In the genomic region with DNA sequence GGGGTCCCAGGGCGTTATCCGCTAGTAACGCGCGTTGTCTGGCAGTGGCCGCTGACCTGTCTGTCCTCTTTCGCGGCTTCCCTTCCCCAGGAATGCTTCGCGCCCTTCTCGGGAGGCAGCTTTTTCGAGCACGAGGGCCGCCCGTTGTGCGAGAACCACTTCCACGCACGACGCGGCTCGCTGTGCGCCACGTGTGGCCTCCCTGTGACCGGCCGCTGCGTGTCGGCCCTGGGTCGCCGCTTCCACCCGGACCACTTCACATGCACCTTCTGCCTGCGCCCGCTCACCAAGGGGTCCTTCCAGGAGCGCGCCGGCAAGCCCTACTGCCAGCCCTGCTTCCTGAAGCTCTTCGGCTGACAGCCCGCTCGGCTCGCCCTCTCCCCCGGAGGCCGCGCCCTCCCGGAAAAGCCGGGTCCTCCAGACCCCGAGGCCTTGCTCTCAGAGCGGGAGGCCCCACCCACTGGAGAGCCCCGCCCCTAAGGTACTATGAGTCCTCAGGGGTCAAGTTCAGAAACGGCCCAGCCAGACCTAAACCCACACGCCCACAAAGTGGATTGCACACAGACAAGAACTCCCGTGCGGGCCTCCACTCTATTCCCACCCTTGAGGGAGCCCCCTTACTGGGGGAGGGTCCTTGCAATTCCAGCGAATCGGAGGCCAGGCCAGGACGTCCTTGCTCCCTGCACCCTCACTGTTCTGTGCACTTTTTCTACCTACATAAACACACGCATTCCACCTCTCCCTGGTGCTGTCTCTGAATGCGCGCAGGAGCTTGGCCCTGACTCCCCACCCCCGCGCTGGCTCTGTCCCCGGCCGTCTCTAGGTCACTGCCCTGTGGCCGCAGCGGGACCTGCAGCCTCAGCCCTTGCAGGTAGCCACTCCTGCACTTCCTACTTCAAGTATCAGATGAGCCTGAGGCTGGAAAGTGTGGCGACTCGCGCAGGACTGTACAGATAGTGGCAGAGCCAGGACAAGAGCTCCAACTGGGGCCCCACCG, we compare ENCODE assay signal across 1 cellular context.
TF ChIP-seq lines count a peak whose summit lies in the region.

No MANE protein-coding gene starts in this region.

TF ChIP-seq in HepG2, 621 proteins besides CTCF, POLR2A, EP300 and RAD21 (continued from another document and continues in another):
- TF ChIP-seq SP1 (IDR thresholded peaks at IDR 0.05) (no peak), SP1 (CRISPR knock-in tag; IDR thresholded peaks at IDR 0.05) (peak; percentile 52), MEIS2 (CRISPR knock-in tag; IDR thresholded peaks at IDR 0.05) (peak; percentile 58; the same call in 1 of the 2 replicates), ZNF335 (CRISPR knock-in tag; IDR thresholded peaks at IDR 0.05) (no peak), CEBPB (IDR thresholded peaks at IDR 0.05; ENCODE audit: borderline replicate concordance, low read depth, low read length) (no peak), ZSCAN12 (CRISPR knock-in tag; IDR thresholded peaks at IDR 0.05) (no peak), ZNF225 (CRISPR knock-in tag; IDR thresholded peaks at IDR 0.05) (peak; percentile 96), SRSF9 (IDR thresholded peaks at IDR 0.05; ENCODE audit: borderline replicate concordance, insufficient read depth, low read depth, low read length, poor library complexity, severe bottlenecking) (no peak), ZNF619 (CRISPR knock-in tag; IDR thresholded peaks at IDR 0.05) (peak; percentile 33; the same call in 1 of the 2 replicates), ARID2 (CRISPR knock-in tag; IDR thresholded peaks at IDR 0.05; ENCODE audit: borderline replicate concordance) (no peak), PRMT3 (CRISPR knock-in tag; IDR thresholded peaks at IDR 0.05; ENCODE audit: borderline replicate concordance, low read depth) (no peak), PAX8 (CRISPR knock-in tag; IDR thresholded peaks at IDR 0.05; ENCODE audit: borderline replicate concordance) (peak; percentile 19; the same call in 1 of the 2 replicates), TMF1 (CRISPR knock-in tag; IDR thresholded peaks at IDR 0.05; ENCODE audit: low read depth) (peak; percentile 69; the same call in 1 of the 2 replicates), HMG20B (CRISPR knock-in tag; conservative IDR thresholded peaks at IDR 0.05) (no peak; the same call in 1 of the 2 replicates), ADNP (CRISPR knock-in tag; IDR thresholded peaks at IDR 0.05) (no peak), ZNF17 (CRISPR knock-in tag; IDR thresholded peaks at IDR 0.05) (no peak), MATR3 (CRISPR knock-in tag; IDR thresholded peaks at IDR 0.05) (no peak), NFYC (CRISPR knock-in tag; IDR thresholded peaks at IDR 0.05) (no peak), ZNF678 (CRISPR knock-in tag; IDR thresholded peaks at IDR 0.05) (peak; percentile 90; the same call in 1 of the 2 replicates), ZNF10 (CRISPR knock-in tag; IDR thresholded peaks at IDR 0.05; ENCODE audit: borderline replicate concordance, low read depth) (no peak), ZNF230 (CRISPR knock-in tag; IDR thresholded peaks at IDR 0.05) (no peak), TBP (CRISPR knock-in tag; IDR thresholded peaks at IDR 0.05) (peak; percentile 57; the same call in 1 of the 2 replicates)
- TF ChIP-seq, protein P1, sequence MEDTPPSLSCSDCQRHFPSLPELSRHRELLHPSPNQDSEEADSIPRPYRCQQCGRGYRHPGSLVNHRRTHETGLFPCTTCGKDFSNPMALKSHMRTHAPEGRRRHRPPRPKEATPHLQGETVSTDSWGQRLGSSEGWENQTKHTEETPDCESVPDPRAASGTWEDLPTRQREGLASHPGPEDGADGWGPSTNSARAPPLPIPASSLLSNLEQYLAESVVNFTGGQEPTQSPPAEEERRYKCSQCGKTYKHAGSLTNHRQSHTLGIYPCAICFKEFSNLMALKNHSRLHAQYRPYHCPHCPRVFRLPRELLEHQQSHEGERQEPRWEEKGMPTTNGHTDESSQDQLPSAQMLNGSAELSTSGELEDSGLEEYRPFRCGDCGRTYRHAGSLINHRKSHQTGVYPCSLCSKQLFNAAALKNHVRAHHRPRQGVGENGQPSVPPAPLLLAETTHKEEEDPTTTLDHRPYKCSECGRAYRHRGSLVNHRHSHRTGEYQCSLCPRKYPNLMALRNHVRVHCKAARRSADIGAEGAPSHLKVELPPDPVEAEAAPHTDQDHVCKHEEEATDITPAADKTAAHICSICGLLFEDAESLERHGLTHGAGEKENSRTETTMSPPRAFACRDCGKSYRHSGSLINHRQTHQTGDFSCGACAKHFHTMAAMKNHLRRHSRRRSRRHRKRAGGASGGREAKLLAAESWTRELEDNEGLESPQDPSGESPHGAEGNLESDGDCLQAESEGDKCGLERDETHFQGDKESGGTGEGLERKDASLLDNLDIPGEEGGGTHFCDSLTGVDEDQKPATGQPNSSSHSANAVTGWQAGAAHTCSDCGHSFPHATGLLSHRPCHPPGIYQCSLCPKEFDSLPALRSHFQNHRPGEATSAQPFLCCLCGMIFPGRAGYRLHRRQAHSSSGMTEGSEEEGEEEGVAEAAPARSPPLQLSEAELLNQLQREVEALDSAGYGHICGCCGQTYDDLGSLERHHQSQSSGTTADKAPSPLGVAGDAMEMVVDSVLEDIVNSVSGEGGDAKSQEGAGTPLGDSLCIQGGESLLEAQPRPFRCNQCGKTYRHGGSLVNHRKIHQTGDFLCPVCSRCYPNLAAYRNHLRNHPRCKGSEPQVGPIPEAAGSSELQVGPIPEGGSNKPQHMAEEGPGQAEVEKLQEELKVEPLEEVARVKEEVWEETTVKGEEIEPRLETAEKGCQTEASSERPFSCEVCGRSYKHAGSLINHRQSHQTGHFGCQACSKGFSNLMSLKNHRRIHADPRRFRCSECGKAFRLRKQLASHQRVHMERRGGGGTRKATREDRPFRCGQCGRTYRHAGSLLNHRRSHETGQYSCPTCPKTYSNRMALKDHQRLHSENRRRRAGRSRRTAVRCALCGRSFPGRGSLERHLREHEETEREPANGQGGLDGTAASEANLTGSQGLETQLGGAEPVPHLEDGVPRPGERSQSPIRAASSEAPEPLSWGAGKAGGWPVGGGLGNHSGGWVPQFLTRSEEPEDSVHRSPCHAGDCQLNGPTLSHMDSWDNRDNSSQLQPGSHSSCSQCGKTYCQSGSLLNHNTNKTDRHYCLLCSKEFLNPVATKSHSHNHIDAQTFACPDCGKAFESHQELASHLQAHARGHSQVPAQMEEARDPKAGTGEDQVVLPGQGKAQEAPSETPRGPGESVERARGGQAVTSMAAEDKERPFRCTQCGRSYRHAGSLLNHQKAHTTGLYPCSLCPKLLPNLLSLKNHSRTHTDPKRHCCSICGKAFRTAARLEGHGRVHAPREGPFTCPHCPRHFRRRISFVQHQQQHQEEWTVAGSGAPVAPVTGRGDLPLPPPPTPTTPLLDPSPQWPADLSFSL (CRISPR knock-in tag; IDR thresholded peaks at IDR 0.05), result no peak
- TF ChIP-seq, protein P2, sequence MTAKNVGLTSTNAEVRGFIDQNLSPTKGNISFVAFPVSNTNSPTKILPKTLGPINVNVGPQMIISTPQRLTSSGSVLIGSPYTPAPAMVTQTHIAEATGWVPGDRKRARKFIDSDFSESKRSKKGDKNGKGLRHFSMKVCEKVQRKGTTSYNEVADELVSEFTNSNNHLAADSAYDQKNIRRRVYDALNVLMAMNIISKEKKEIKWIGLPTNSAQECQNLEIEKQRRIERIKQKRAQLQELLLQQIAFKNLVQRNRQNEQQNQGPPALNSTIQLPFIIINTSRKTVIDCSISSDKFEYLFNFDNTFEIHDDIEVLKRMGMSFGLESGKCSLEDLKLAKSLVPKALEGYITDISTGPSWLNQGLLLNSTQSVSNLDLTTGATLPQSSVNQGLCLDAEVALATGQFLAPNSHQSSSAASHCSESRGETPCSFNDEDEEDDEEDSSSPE (CRISPR knock-in tag; IDR thresholded peaks at IDR 0.05), result peak; percentile 53
- TF ChIP-seq, protein P3, sequence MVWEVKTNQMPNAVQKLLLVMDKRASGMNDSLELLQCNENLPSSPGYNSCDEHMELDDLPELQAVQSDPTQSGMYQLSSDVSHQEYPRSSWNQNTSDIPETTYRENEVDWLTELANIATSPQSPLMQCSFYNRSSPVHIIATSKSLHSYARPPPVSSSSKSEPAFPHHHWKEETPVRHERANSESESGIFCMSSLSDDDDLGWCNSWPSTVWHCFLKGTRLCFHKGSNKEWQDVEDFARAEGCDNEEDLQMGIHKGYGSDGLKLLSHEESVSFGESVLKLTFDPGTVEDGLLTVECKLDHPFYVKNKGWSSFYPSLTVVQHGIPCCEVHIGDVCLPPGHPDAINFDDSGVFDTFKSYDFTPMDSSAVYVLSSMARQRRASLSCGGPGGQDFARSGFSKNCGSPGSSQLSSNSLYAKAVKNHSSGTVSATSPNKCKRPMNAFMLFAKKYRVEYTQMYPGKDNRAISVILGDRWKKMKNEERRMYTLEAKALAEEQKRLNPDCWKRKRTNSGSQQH (CRISPR knock-in tag; IDR thresholded peaks at IDR 0.05; ENCODE audit: low read depth), result peak; percentile 74; the same call in 1 of the 2 replicates
- TF ChIP-seq, protein P4, sequence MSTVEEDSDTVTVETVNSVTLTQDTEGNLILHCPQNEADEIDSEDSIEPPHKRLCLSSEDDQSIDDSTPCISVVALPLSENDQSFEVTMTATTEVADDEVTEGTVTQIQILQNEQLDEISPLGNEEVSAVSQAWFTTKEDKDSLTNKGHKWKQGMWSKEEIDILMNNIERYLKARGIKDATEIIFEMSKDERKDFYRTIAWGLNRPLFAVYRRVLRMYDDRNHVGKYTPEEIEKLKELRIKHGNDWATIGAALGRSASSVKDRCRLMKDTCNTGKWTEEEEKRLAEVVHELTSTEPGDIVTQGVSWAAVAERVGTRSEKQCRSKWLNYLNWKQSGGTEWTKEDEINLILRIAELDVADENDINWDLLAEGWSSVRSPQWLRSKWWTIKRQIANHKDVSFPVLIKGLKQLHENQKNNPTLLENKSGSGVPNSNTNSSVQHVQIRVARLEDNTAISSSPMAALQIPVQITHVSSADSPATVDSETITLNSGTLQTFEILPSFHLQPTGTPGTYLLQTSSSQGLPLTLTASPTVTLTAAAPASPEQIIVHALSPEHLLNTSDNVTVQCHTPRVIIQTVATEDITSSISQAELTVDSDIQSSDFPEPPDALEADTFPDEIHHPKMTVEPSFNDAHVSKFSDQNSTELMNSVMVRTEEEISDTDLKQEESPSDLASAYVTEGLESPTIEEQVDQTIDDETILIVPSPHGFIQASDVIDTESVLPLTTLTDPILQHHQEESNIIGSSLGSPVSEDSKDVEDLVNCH (CRISPR knock-in tag; IDR thresholded peaks at IDR 0.05), result peak; percentile 60; the same call in 1 of the 2 replicates
- TF ChIP-seq, protein P5, sequence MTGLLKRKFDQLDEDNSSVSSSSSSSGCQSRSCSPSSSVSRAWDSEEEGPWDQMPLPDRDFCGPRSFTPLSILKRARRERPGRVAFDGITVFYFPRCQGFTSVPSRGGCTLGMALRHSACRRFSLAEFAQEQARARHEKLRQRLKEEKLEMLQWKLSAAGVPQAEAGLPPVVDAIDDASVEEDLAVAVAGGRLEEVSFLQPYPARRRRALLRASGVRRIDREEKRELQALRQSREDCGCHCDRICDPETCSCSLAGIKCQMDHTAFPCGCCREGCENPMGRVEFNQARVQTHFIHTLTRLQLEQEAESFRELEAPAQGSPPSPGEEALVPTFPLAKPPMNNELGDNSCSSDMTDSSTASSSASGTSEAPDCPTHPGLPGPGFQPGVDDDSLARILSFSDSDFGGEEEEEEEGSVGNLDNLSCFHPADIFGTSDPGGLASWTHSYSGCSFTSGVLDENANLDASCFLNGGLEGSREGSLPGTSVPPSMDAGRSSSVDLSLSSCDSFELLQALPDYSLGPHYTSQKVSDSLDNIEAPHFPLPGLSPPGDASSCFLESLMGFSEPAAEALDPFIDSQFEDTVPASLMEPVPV (CRISPR knock-in tag; IDR thresholded peaks at IDR 0.05), result peak; percentile 4; the same call in 1 of the 2 replicates
- TF ChIP-seq, protein P6, sequence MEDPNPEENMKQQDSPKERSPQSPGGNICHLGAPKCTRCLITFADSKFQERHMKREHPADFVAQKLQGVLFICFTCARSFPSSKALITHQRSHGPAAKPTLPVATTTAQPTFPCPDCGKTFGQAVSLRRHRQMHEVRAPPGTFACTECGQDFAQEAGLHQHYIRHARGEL (CRISPR knock-in tag; IDR thresholded peaks at IDR 0.05), result no peak; the same call in 1 of the 2 replicates
- TF ChIP-seq, protein P7, sequence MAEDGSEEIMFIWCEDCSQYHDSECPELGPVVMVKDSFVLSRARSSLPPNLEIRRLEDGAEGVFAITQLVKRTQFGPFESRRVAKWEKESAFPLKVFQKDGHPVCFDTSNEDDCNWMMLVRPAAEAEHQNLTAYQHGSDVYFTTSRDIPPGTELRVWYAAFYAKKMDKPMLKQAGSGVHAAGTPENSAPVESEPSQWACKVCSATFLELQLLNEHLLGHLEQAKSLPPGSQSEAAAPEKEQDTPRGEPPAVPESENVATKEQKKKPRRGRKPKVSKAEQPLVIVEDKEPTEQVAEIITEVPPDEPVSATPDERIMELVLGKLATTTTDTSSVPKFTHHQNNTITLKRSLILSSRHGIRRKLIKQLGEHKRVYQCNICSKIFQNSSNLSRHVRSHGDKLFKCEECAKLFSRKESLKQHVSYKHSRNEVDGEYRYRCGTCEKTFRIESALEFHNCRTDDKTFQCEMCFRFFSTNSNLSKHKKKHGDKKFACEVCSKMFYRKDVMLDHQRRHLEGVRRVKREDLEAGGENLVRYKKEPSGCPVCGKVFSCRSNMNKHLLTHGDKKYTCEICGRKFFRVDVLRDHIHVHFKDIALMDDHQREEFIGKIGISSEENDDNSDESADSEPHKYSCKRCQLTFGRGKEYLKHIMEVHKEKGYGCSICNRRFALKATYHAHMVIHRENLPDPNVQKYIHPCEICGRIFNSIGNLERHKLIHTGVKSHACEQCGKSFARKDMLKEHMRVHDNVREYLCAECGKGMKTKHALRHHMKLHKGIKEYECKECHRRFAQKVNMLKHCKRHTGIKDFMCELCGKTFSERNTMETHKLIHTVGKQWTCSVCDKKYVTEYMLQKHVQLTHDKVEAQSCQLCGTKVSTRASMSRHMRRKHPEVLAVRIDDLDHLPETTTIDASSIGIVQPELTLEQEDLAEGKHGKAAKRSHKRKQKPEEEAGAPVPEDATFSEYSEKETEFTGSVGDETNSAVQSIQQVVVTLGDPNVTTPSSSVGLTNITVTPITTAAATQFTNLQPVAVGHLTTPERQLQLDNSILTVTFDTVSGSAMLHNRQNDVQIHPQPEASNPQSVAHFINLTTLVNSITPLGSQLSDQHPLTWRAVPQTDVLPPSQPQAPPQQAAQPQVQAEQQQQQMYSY (CRISPR knock-in tag; IDR thresholded peaks at IDR 0.05), result no peak
- TF ChIP-seq, protein P8, sequence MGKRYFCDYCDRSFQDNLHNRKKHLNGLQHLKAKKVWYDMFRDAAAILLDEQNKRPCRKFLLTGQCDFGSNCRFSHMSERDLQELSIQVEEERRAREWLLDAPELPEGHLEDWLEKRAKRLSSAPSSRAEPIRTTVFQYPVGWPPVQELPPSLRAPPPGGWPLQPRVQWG (CRISPR knock-in tag; IDR thresholded peaks at IDR 0.05; ENCODE audit: borderline replicate concordance, low read depth), result no peak
